In genomic region chr2:196238836-196239380, GRCh38 we compare ENCODE assay signal across 15 cellular contexts.
DNase-seq lines count a peak whose midpoint lies in the region; ATAC-seq, FAIRE-seq and TF ChIP-seq lines count a peak whose summit lies in the region.
"Had no signal": no experiment of that assay in that cellular context is flagged by ENCODE, and none has a peak within 500 bp of the region (broad histone marks: within the 10 kb centered on the region; RNA-seq: fewer than 3 reads in every experiment).

No MANE protein-coding gene starts in this region.

- FAIRE-seq in endothelial cell of umbilical vein (lab: Jason Lieb, UNC): no peak

- H3K9ac ChIP-seq in endothelial cell of umbilical vein (replicated peaks; ENCODE audit: extremely low read depth, insufficient read depth, low read length): peak overlapping the region; percentile 74

- no peaks in the 10 kb centered on the region for H3K36me3 ChIP-seq in RWPE2 (ENCODE audit: low read depth)
- H3K36me3 ChIP-seq in endothelial cell of umbilical vein (ENCODE audit: control insufficient read depth in 2 of 2, extremely low read depth in 1 of 2, insufficient read depth in 2 of 2, low read length in 2 of 2): peaks cover 2 to 32% of the 10 kb centered on the region in 2 experiments
- H3K36me3 ChIP-seq: suprapubic skin had no signal

- dilution Hi-C loops in endothelial cell of umbilical vein (cut with MboI; ENCODE audit: extremely low pct_ligation_motif_present, low sequenced_read_pairs): no loop called here

- peaks cover 10% of the 10 kb centered on the region for H3K79me2 ChIP-seq in endothelial cell of umbilical vein (ENCODE audit: control insufficient read depth, insufficient read depth, low read length)

- peaks cover 7 to 14% of the 10 kb centered on the region in 2 donors for H3K36me3 Mint-ChIP-seq in activated T-cell treated with anti-CD3 and anti-CD28 coated beads, Interleukin-2, amount 50 U/mL, for 72 hours (ENCODE audit: insufficient read depth in 2 of 2)
- peaks cover 33% of the 10 kb centered on the region for H3K36me3 Mint-ChIP-seq in stimulated activated effector memory CD8-positive, alpha-beta T cell treated with anti-CD3 and anti-CD28 coated beads, Interleukin-12 subunit alpha, Interleukin-12 subunit beta, amount 100 ng/mL, for 72 hours

- TF ChIP-seq CTCF in RWPE2 (IDR thresholded peaks at IDR 0.05; ENCODE audit: poor library complexity, severe bottlenecking) (no peak), endothelial cell of umbilical vein (IDR thresholded peaks at IDR 0.05; ENCODE audit: extremely low read depth in 1 of 2, insufficient read depth in 1 of 2, low read depth in 1 of 2, low read length in 2 of 2) (no peak)

- CTCF ChIA-PET in endothelial cell of umbilical vein (lab: Charles Lee): interaction anchor here (1.0 to 2.5 kb wide), 4 partner anchors 28 to 161 kb away, joined by 3 to 8 read pairs (median 4); partner anchors contain the start of gene STK17B

- POLR2A ChIA-PET in endothelial cell of umbilical vein (lab: Charles Lee): no interaction called here

- no TSS peak for BruUV-seq in endothelial cell of umbilical vein (replicated peaks; lab: Mats Ljungman, UMichigan)

- peaks cover 27% of the 10 kb centered on the region for H3K4me1 ChIP-seq in RWPE2 (ENCODE audit: insufficient read depth, poor library complexity, severe bottlenecking)
- H3K4me1 ChIP-seq in endothelial cell of umbilical vein (ENCODE audit: control insufficient read depth, extremely low read depth, insufficient read depth, low read length): peaks cover 43% of the 10 kb centered on the region

- no peak overlapping the region for H3K4me3 ChIP-seq in RWPE2 (ENCODE audit: severe bottlenecking)
- no peak overlapping the region for H3K4me3 ChIP-seq in endothelial cell of umbilical vein (replicated peaks in 1 of 3; ENCODE audit: insufficient read depth in 1 of 3, low read depth in 1 of 3, low read length in 3 of 3)
- H3K4me3 ChIP-seq: SK-N-MC, suprapubic skin had no signal

- H3K9me3 ChIP-seq in RWPE2 (ENCODE audit: severe bottlenecking): no peaks in the 10 kb centered on the region
- H3K9me3 ChIP-seq in endothelial cell of umbilical vein (replicated peaks; ENCODE audit: control insufficient read depth, insufficient read depth, low read length): no peaks in the 10 kb centered on the region
- H3K9me3 ChIP-seq: suprapubic skin had no signal

- H3K9me1 ChIP-seq in endothelial cell of umbilical vein (replicated peaks; ENCODE audit: control insufficient read depth, extremely low read depth, insufficient read depth, low read length): no peaks in the 10 kb centered on the region

- H2AFZ ChIP-seq in endothelial cell of umbilical vein (ENCODE audit: low read depth, low read length): no peak overlapping the region

- peak overlapping the region; percentile 96 for H3K27ac Mint-ChIP-seq in activated T-cell treated with anti-CD3 and anti-CD28 coated beads, Interleukin-2, amount 50 U/mL, for 72 hours
- peak overlapping the region; percentile 96 for H3K27ac Mint-ChIP-seq in stimulated activated effector memory CD8-positive, alpha-beta T cell treated with anti-CD3 and anti-CD28 coated beads, Interleukin-12 subunit alpha, Interleukin-12 subunit beta, amount 100 ng/mL, for 72 hours

- H4K20me1 ChIP-seq in endothelial cell of umbilical vein (replicated peaks; ENCODE audit: control insufficient read depth, extremely low read depth, insufficient read depth, low read length): no peaks in the 10 kb centered on the region

- H3K27ac ChIP-seq in RWPE2 (ENCODE audit: poor library complexity, severe bottlenecking): peak overlapping the region; percentile 83
- H3K27ac ChIP-seq in endothelial cell of umbilical vein (ENCODE audit: insufficient read depth, low read depth, low read length): peak overlapping the region; percentile 80

- DNase-seq in activated T-cell treated with anti-CD3 and anti-CD28 coated beads, Interleukin-2, amount 50 U/mL, for 72 hours: no peak
- DNase-seq in activated T-cell treated with anti-CD3 and anti-CD28 coated beads for 4 hours (no peak), RWPE2 (ENCODE audit: low spot score) (no peak), endothelial cell of umbilical vein (ENCODE audit: low read depth, low spot score) (no peak), amniotic stem cell (lab: John Stamatoyannopoulos, UW) (no peak), iPS-NIHi11 (ENCODE audit: low spot score) (no peak)
- no peak for DNase-seq in stimulated activated effector memory CD8-positive, alpha-beta T cell treated with anti-CD3 and anti-CD28 coated beads, Interleukin-12 subunit alpha, Interleukin-12 subunit beta, amount 100 ng/mL, for 72 hours (ENCODE audit: low spot score in 2 of 2)
- DNase-seq: activated CD8-positive, alpha-beta memory T cell treated with anti-CD3 and anti-CD28 coated beads for 24 hours; caudate nucleus; NCI-H1105 treated with DMSO at 0.1 percent for 48 hours; NCI-H69; stimulated activated CD4-positive, alpha-beta T cell treated with anti-CD3 and anti-CD28 coated beads, Interleukin-2, amount 100 ng/mL, for 48 hours had no signal

- H3K4me1 Mint-ChIP-seq in activated T-cell treated with anti-CD3 and anti-CD28 coated beads, Interleukin-2, amount 50 U/mL, for 72 hours (ENCODE audit: low read depth): peaks cover 91% of the 10 kb centered on the region
- H3K4me1 Mint-ChIP-seq in stimulated activated effector memory CD8-positive, alpha-beta T cell treated with anti-CD3 and anti-CD28 coated beads, Interleukin-12 subunit alpha, Interleukin-12 subunit beta, amount 100 ng/mL, for 72 hours: peaks cover 79% of the 10 kb centered on the region

- H3K27me3 ChIP-seq in RWPE2 (ENCODE audit: insufficient read depth, poor library complexity, severe bottlenecking) (no peaks in the 10 kb centered on the region), endothelial cell of umbilical vein (ENCODE audit: control insufficient read depth in 2 of 2, insufficient read depth in 2 of 2, low read length in 2 of 2) (no peaks in the 10 kb centered on the region)
- H3K27me3 ChIP-seq: suprapubic skin had no signal

- intact Hi-C loops in endothelial cell of umbilical vein (cut with micrococcal nuclease): no loop called here

- no peak for TF ChIP-seq POLR2A in endothelial cell of umbilical vein (IDR thresholded peaks at IDR 0.05; ENCODE audit: low read depth, low read length)

- no peaks in the 10 kb centered on the region for H3K9me3 Mint-ChIP-seq in activated T-cell treated with anti-CD3 and anti-CD28 coated beads, Interleukin-2, amount 50 U/mL, for 72 hours
- peaks cover 3% of the 10 kb centered on the region for H3K9me3 Mint-ChIP-seq in stimulated activated effector memory CD8-positive, alpha-beta T cell treated with anti-CD3 and anti-CD28 coated beads, Interleukin-12 subunit alpha, Interleukin-12 subunit beta, amount 100 ng/mL, for 72 hours

- ATAC-seq in activated T-cell treated with anti-CD3 and anti-CD28 coated beads, Interleukin-2, amount 50 U/mL, for 72 hours (replicated peaks in 1 of 2): no peak
- no peak for ATAC-seq in RWPE2 (ENCODE audit: low read depth)
- no peak for ATAC-seq in stimulated activated effector memory CD8-positive, alpha-beta T cell treated with anti-CD3 and anti-CD28 coated beads, Interleukin-12 subunit alpha, Interleukin-12 subunit beta, amount 100 ng/mL, for 72 hours
- ATAC-seq in GM18867 (IDR thresholded peaks at IDR 0.05; ENCODE audit: unreplicated experiment): no peak

- peak overlapping the region; percentile 81 to 94 for H3K4me3 Mint-ChIP-seq in activated T-cell treated with anti-CD3 and anti-CD28 coated beads, Interleukin-2, amount 50 U/mL, for 72 hours
- H3K4me3 Mint-ChIP-seq in stimulated activated effector memory CD8-positive, alpha-beta T cell treated with anti-CD3 and anti-CD28 coated beads, Interleukin-12 subunit alpha, Interleukin-12 subunit beta, amount 100 ng/mL, for 72 hours: peak overlapping the region; percentile 83

- no peaks in the 10 kb centered on the region for H3K27me3 Mint-ChIP-seq in activated T-cell treated with anti-CD3 and anti-CD28 coated beads, Interleukin-2, amount 50 U/mL, for 72 hours (ENCODE audit: low read depth)

- H3K4me2 ChIP-seq in endothelial cell of umbilical vein (ENCODE audit: insufficient read depth, low read length): peak overlapping the region; percentile 77

TF ChIP-seq in endothelial cell of umbilical vein, 7 proteins besides CTCF, POLR2A, EP300 and RAD21:
- TF ChIP-seq FOS (IDR thresholded peaks at IDR 0.05; ENCODE audit: borderline replicate concordance, insufficient read depth, low read length): no peak
- peak; percentile 8 for TF ChIP-seq GATA2 (IDR thresholded peaks at IDR 0.05; ENCODE audit: insufficient read depth, insufficient read length, low read depth, low read length)
